ENCODE assay signal across 8 cellular contexts in genomic region chr20:57622579-57623381, GRCh38. TPM values are rescaled to one million over a fixed set of nuclear protein-coding genes. Genes with fewer than 3 reads are reported as not detected.
A peak's percentile ranks its signal among the peaks of the same experiment; 100 is the strongest.
DNase-seq lines count a peak whose midpoint lies in the region; ATAC-seq and TF ChIP-seq lines count a peak whose summit lies in the region.

No MANE protein-coding gene starts in this region.

- ATAC-seq in HG03432 (IDR thresholded peaks at IDR 0.05; ENCODE audit: unreplicated experiment) (no peak), HG02870 (IDR thresholded peaks at IDR 0.05; ENCODE audit: unreplicated experiment) (no peak)

- peak overlapping the region; percentile 18 for H3K4me2 ChIP-seq in PC-9

- 52 to 68% methylated on average over 14 of the region's 14 CpGs for WGBS in sigmoid colon, 2 donors

- no peaks in the 10 kb centered on the region for H3K9me2 ChIP-seq in PC-9 (ENCODE audit: insufficient read depth)

- H3K27me3 ChIP-seq in H7 (ENCODE audit: control insufficient read depth, insufficient read depth, low read length) (no peaks in the 10 kb centered on the region), PC-9 (ENCODE audit: insufficient read depth, low read depth) (no peaks in the 10 kb centered on the region), sigmoid colon (peaks cover 0 to 20% (median 4%) of the 10 kb centered on the region in 3 donors)

- CTCF ChIA-PET in PC-9 (lab: Charles Lee): interaction anchor here (0.5 to 1.5 kb wide), 15 partner anchors 26 to 586 kb away, joined by 3 to 7 read pairs (median 4); no protein-coding TSS in a partner anchor

- H3K4me3 Mint-ChIP-seq in activated T-helper 2 cell treated with anti-CD3 and anti-CD28 coated beads, Interferon-gamma antibody, Interleukin-2, Interleukin-4, amounts not matched to agents 10 μg/mL and 5 μg/mL and 100 μg/mL, durations not matched to agents 14 hours and 24 hours and 36 hours (ENCODE audit: low read depth): no peak overlapping the region
- no peak overlapping the region for H3K4me3 Mint-ChIP-seq in glutamatergic neuron (ENCODE audit: unreplicated experiment)

- intact Hi-C loops in PC-9 (cut with micrococcal nuclease; ENCODE audit: unreplicated experiment): loop anchor here (1.0 to 10.0 kb wide), 6 partner anchors 70 to 587 kb away; no protein-coding TSS in a partner anchor
- intact Hi-C loops in activated T-helper 2 cell treated with anti-CD3 and anti-CD28 coated beads, Interferon-gamma antibody, Interleukin-2, Interleukin-4, amounts not matched to agents 10 μg/mL and 5 μg/mL and 100 μg/mL, durations not matched to agents 14 hours and 24 hours and 36 hours (cut with micrococcal nuclease): no loop called here
- intact Hi-C loops in sigmoid colon (cut with DNase I): no loop called here

- TF ChIP-seq CTCF in PC-9 (conservative IDR thresholded peaks at IDR 0.05) (peak; percentile 99), glutamatergic neuron (IDR thresholded peaks at IDR 0.05; ENCODE audit: partially characterized antibody, unreplicated experiment) (peak; percentile 83), sigmoid colon (IDR thresholded peaks at IDR 0.05) (peak in 3 of 4 experiments; percentile 42 to 54 (median 45))

- no TSS peak for BruUV-seq in PC-9 (replicated peaks; lab: Mats Ljungman, UMichigan)

- H4K20me1 ChIP-seq in PC-9 (ENCODE audit: insufficient read depth): no peaks in the 10 kb centered on the region

- H3K36me3 Mint-ChIP-seq in activated T-helper 2 cell treated with anti-CD3 and anti-CD28 coated beads, Interferon-gamma antibody, Interleukin-2, Interleukin-4, amounts not matched to agents 10 μg/mL and 5 μg/mL and 100 μg/mL, durations not matched to agents 14 hours and 24 hours and 36 hours (ENCODE audit: low read depth): peaks cover 13% of the 10 kb centered on the region
- H3K36me3 Mint-ChIP-seq in glutamatergic neuron (ENCODE audit: unreplicated experiment): no peaks in the 10 kb centered on the region

- H3F3A ChIP-seq in PC-9 (ENCODE audit: insufficient read depth, low read depth): peaks cover 11% of the 10 kb centered on the region

- peaks cover 5% of the 10 kb centered on the region for H3K9me3 ChIP-seq in PC-9 (ENCODE audit: insufficient read depth, low read depth)
- no peaks in the 10 kb centered on the region for H3K9me3 ChIP-seq in sigmoid colon

- H3K36me3 ChIP-seq in H7 (replicated peaks; ENCODE audit: control insufficient read depth, insufficient read depth, low read length) (no peaks in the 10 kb centered on the region), PC-9 (ENCODE audit: low read depth) (no peaks in the 10 kb centered on the region), sigmoid colon (no peaks in the 10 kb centered on the region)

- DNase-seq in AG20443 (ENCODE audit: low spot score): peak; percentile 71
- DNase-seq in H7: peak; percentile 92
- peak; percentile 83 to 90 for DNase-seq in PC-9
- DNase-seq in activated T-helper 2 cell treated with anti-CD3 and anti-CD28 coated beads, Interferon-gamma antibody, Interleukin-2, Interleukin-4, amounts not matched to agents 10 μg/mL and 5 μg/mL and 100 μg/mL, durations not matched to agents 14 hours and 24 hours and 36 hours (ENCODE audit: low spot score): peak; percentile 55
- DNase-seq in glutamatergic neuron: peak; percentile 69
- DNase-seq in sigmoid colon: no peak

- H3K4me1 Mint-ChIP-seq in activated T-helper 2 cell treated with anti-CD3 and anti-CD28 coated beads, Interferon-gamma antibody, Interleukin-2, Interleukin-4, amounts not matched to agents 10 μg/mL and 5 μg/mL and 100 μg/mL, durations not matched to agents 14 hours and 24 hours and 36 hours (ENCODE audit: low read depth): peaks cover 54% of the 10 kb centered on the region
- no peaks in the 10 kb centered on the region for H3K4me1 Mint-ChIP-seq in glutamatergic neuron (ENCODE audit: low read depth, unreplicated experiment)

- TF ChIP-seq POLR2A in sigmoid colon (IDR thresholded peaks at IDR 0.05): no peak

- no peaks in the 10 kb centered on the region for H3K79me2 ChIP-seq in PC-9 (ENCODE audit: low read depth)

- H3K27ac Mint-ChIP-seq in activated T-helper 2 cell treated with anti-CD3 and anti-CD28 coated beads, Interferon-gamma antibody, Interleukin-2, Interleukin-4, amounts not matched to agents 10 μg/mL and 5 μg/mL and 100 μg/mL, durations not matched to agents 14 hours and 24 hours and 36 hours: no peak overlapping the region
- H3K27ac Mint-ChIP-seq in glutamatergic neuron (ENCODE audit: unreplicated experiment): no peak overlapping the region

- H2AFZ ChIP-seq in PC-9: no peak overlapping the region

- H3K4me1 ChIP-seq in PC-9 (replicated peaks; ENCODE audit: insufficient read depth): peaks cover 24% of the 10 kb centered on the region
- peaks cover 0 to 9% (median 6%) of the 10 kb centered on the region in 4 donors for H3K4me1 ChIP-seq in sigmoid colon

- no peak for TF ChIP-seq EP300 in sigmoid colon (IDR thresholded peaks at IDR 0.05)

- H3K4me3 ChIP-seq in H7 (ENCODE audit: insufficient read depth, low read depth, low read length) (no peak overlapping the region), PC-9 (no peak overlapping the region), sigmoid colon (no peak overlapping the region)

- H3K27me3 Mint-ChIP-seq in activated T-helper 2 cell treated with anti-CD3 and anti-CD28 coated beads, Interferon-gamma antibody, Interleukin-2, Interleukin-4, amounts not matched to agents 10 μg/mL and 5 μg/mL and 100 μg/mL, durations not matched to agents 14 hours and 24 hours and 36 hours (ENCODE audit: low read depth): peaks cover 9% of the 10 kb centered on the region
- no peaks in the 10 kb centered on the region for H3K27me3 Mint-ChIP-seq in glutamatergic neuron (ENCODE audit: unreplicated experiment)

- H3K9me3 Mint-ChIP-seq in activated T-helper 2 cell treated with anti-CD3 and anti-CD28 coated beads, Interferon-gamma antibody, Interleukin-2, Interleukin-4, amounts not matched to agents 10 μg/mL and 5 μg/mL and 100 μg/mL, durations not matched to agents 14 hours and 24 hours and 36 hours: peaks cover 16% of the 10 kb centered on the region
- peaks cover 2% of the 10 kb centered on the region for H3K9me3 Mint-ChIP-seq in glutamatergic neuron (ENCODE audit: unreplicated experiment)

- no peak overlapping the region for H3K27ac ChIP-seq in PC-9
- no peak overlapping the region for H3K27ac ChIP-seq in sigmoid colon

- POLR2A ChIA-PET in PC-9 (lab: Charles Lee; ENCODE audit: unreplicated experiment): no interaction called here

RNA-seq across cellular contexts. Expression of gene ZBP1, which starts 2.6 kb away (rescaled TPM):
- total RNA-seq in H7 (2014; rRNA removed; shearing (Covaris generic)): not detected in 2 replicates
- total RNA-seq in PC-9 (2021) (not detected in 2 replicates), glutamatergic neuron (ENCODE audit: unreplicated experiment) (not detected), sigmoid colon (under 1 TPM in 2 of 4 donors, not detected in 2; 0.36 to 0.49 TPM)
- 0.32 and 0.62 TPM in 2 replicates for total RNA-seq in activated T-helper 2 cell treated with anti-CD3 and anti-CD28 coated beads, Interferon-gamma antibody, Interleukin-2, Interleukin-4, amounts not matched to agents 10 μg/mL and 5 μg/mL and 100 μg/mL, durations not matched to agents 14 hours and 24 hours and 36 hours
- polyA plus RNA-seq in sigmoid colon: 10 to 100 TPM in 1 of 3 donors, 1 to 10 TPM in 2; 1.2 to 17.2 (median 5.3) TPM

Comparison
In these comparisons a context has a peak if more than half of its experiments do, and no peak if none do; other contexts are left out.
1. CTCF ChIP-seq: peak in every context shown above with its lines; median percentile 99 in PC-9; 83 in glutamatergic neuron; 45 in sigmoid colon.